In genomic region chr9:125189361-125190289, GRCh38 we compare ENCODE assay signal across 1 cellular context.
TF ChIP-seq lines count a peak whose summit lies in the region.

PPP6C (minus strand) TSS chr9:125189803; CDS start chr9:125189718, 85 bp downstream.

TF ChIP-seq in K562, 482 proteins besides CTCF, POLR2A, EP300 and RAD21 (continued from another document and continues in another):
- TF ChIP-seq HBP1 (CRISPR knock-in tag; IDR thresholded peaks at IDR 0.05) (no peak), RBFOX2 (IDR thresholded peaks at IDR 0.05; ENCODE audit: low read depth, low read length) (peak; percentile 91), ESRRB (CRISPR knock-in tag; IDR thresholded peaks at IDR 0.05; ENCODE audit: borderline replicate concordance) (no peak), FIP1L1 (IDR thresholded peaks at IDR 0.05; ENCODE audit: low read depth, low read length, poor library complexity, severe bottlenecking) (peak; percentile 88), MTA2 (IDR thresholded peaks at IDR 0.05; ENCODE audit: low read depth) (no peak), U2AF1 (optimal IDR thresholded peaks at IDR 0.05; ENCODE audit: low read depth, low read length) (no peak), THRA (IDR thresholded peaks at IDR 0.05) (no peak), MIER1 (IDR thresholded peaks at IDR 0.05; ENCODE audit: low read depth) (no peak), BACH1 (tag; IDR thresholded peaks at IDR 0.05) (no peak), ARID1B (IDR thresholded peaks at IDR 0.05) (no peak; the same call in 1 of the 2 replicates), HMGXB4 (CRISPR knock-in tag; IDR thresholded peaks at IDR 0.05) (no peak; the same call in 1 of the 2 replicates), ZNF512 (tag; IDR thresholded peaks at IDR 0.05) (no peak), HDAC1 (IDR thresholded peaks at IDR 0.05) (peak in 1 of 2 experiments; percentile 5; a peak in 1 of 4 replicates), TARDBP (IDR thresholded peaks at IDR 0.05) (peak; percentile 87), ID3 (CRISPR knock-in tag; IDR thresholded peaks at IDR 0.05) (no peak), ID3 (tag; IDR thresholded peaks at IDR 0.05) (0 out of 2 replicates have a peak, but pooled peaks have one; percentile 28), CLOCK (CRISPR knock-in tag; IDR thresholded peaks at IDR 0.05; ENCODE audit: borderline replicate concordance) (no peak), MBD2 (IDR thresholded peaks at IDR 0.05; ENCODE audit: borderline replicate concordance, low read depth) (peak; percentile 88), ZNF780A (CRISPR knock-in tag; IDR thresholded peaks at IDR 0.05) (no peak), CBX3 (IDR thresholded peaks at IDR 0.05; ENCODE audit: borderline replicate concordance in 1 of 2, low read length in 2 of 2) (peak in 1 of 2 experiments; percentile 95; a peak in 2 of 3 replicates), TBP (optimal IDR thresholded peaks at IDR 0.05; ENCODE audit: low read depth, low read length) (peak; percentile 66), SMARCA5 (IDR thresholded peaks at IDR 0.05) (no peak), ZSCAN29 (IDR thresholded peaks at IDR 0.05) (no peak), HNRNPUL1 (IDR thresholded peaks at IDR 0.05; ENCODE audit: low read length) (no peak), ZNF445 (CRISPR knock-in tag; IDR thresholded peaks at IDR 0.05; ENCODE audit: low read depth) (no peak), CHD2 (IDR thresholded peaks at IDR 0.05; ENCODE audit: low read depth, low read length) (peak; percentile 3), PHB (CRISPR knock-in tag; IDR thresholded peaks at IDR 0.05) (no peak; the same call in 1 of the 2 replicates), TAF7 (tag; IDR thresholded peaks at IDR 0.05) (no peak), HMBOX1 (IDR thresholded peaks at IDR 0.05) (no peak), MAFG (tag; conservative IDR thresholded peaks at IDR 0.05) (no peak), RFX7 (CRISPR knock-in tag; IDR thresholded peaks at IDR 0.05) (no peak), ZFP91 (CRISPR knock-in tag; IDR thresholded peaks at IDR 0.05) (no peak), ZFPM2 (CRISPR knock-in tag; IDR thresholded peaks at IDR 0.05) (no peak), ZZZ3 (IDR thresholded peaks at IDR 0.05) (peak; percentile 26), ZBTB9 (CRISPR knock-in tag; IDR thresholded peaks at IDR 0.05) (no peak), ZNF76 (CRISPR knock-in tag; IDR thresholded peaks at IDR 0.05; ENCODE audit: borderline replicate concordance) (no peak), ZNF79 (CRISPR knock-in tag; IDR thresholded peaks at IDR 0.05; ENCODE audit: low read depth) (no peak), GTF2F1 (IDR thresholded peaks at IDR 0.05; ENCODE audit: low read depth, low read length) (peak; percentile 62; the same call in 1 of the 2 replicates), ATF6 (CRISPR knock-in tag; IDR thresholded peaks at IDR 0.05) (peak; percentile 23; the same call in 1 of the 2 replicates), SAFB (IDR thresholded peaks at IDR 0.05; ENCODE audit: borderline replicate concordance, low read depth, low read length) (no peak), MLLT1 (IDR thresholded peaks at IDR 0.05) (no peak; a peak in 1 of 4 replicates), HEY1 (CRISPR knock-in tag; IDR thresholded peaks at IDR 0.05; ENCODE audit: borderline replicate concordance) (no peak), ARID3A (IDR thresholded peaks at IDR 0.05; ENCODE audit: borderline replicate concordance, low read depth, low read length) (no peak), HCFC1 (IDR thresholded peaks at IDR 0.05; ENCODE audit: low read depth, low read length) (peak; percentile 98), HSF4 (CRISPR knock-in tag; IDR thresholded peaks at IDR 0.05; ENCODE audit: borderline replicate concordance) (no peak), NFE2L1 (tag; IDR thresholded peaks at IDR 0.05; ENCODE audit: borderline replicate concordance, low read depth) (no peak), LCOR (CRISPR knock-in tag; IDR thresholded peaks at IDR 0.05) (0 out of 2 replicates have a peak, but pooled peaks have one; percentile 51)
